Comparison of ENCODE assay signal across 1 cellular context in the genomic region with DNA sequence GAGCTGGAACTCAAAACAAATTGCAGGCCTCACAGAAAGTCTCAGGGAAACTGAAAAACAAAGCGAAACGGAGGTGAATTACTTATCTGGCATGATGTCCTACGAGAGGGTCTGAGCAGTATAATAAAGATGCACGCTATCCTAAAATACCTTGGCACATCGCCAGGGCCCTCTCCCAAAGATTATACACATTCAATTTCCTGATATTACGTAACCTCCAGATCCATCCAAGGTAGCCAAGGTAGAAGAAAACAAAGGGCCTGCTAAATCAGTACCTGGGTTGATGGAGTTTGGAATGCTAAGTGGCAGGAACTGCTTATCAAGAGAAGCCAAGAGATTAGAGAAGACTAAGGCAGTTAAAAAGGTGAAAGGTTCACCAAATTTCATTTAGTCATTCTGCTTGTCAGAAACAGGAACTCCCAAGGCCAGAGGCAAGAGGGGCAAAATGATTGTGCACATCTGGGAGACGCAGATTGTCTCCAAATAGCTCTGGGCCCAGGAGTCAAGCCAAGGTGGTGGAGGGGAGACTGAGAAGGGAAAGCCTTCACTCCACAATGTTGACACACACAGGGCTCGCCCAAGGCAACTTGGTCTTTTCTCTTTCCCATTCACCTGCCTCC.
TF ChIP-seq lines count a peak whose summit lies in the region.

No MANE protein-coding gene starts in this region.

TF ChIP-seq in K562, 482 proteins besides CTCF, POLR2A, EP300 and RAD21 (continued from another document):
- TF ChIP-seq ZNF41 (CRISPR knock-in tag; conservative IDR thresholded peaks at IDR 0.05) (no peak), ZNF121 (CRISPR knock-in tag; conservative IDR thresholded peaks at IDR 0.05) (no peak), RBM14 (IDR thresholded peaks at IDR 0.05; ENCODE audit: borderline replicate concordance, insufficient read depth, low read depth, low read length) (no peak), TEAD4 (IDR thresholded peaks at IDR 0.05; ENCODE audit: low read length) (peak; percentile 94), TEAD4 (CRISPR knock-in tag; IDR thresholded peaks at IDR 0.05; ENCODE audit: borderline replicate concordance) (no peak), ZNF23 (CRISPR knock-in tag; IDR thresholded peaks at IDR 0.05) (no peak), MTA2 (IDR thresholded peaks at IDR 0.05; ENCODE audit: low read depth) (peak; percentile 67), KDM1A (IDR thresholded peaks at IDR 0.05) (peak; percentile 95 to 96), RCOR1 (IDR thresholded peaks at IDR 0.05; ENCODE audit: borderline replicate concordance in 1 of 2, low read depth in 2 of 2, low read length in 2 of 2) (peak; percentile 58 to 89; a peak in 3 of 4 replicates), ZNF316 (IDR thresholded peaks at IDR 0.05) (peak; percentile 39; the same call in 1 of the 2 replicates), ZNF444 (CRISPR knock-in tag; IDR thresholded peaks at IDR 0.05) (no peak), ZBTB1 (CRISPR knock-in tag; IDR thresholded peaks at IDR 0.05; ENCODE audit: borderline replicate concordance, low read depth) (no peak), SPI1 (IDR thresholded peaks at IDR 0.05; ENCODE audit: borderline replicate concordance, low read depth, low read length) (peak; percentile 97), CBFA2T3 (IDR thresholded peaks at IDR 0.05) (peak; percentile 91), NUFIP1 (IDR thresholded peaks at IDR 0.05; ENCODE audit: partially characterized antibody) (no peak), CREM (IDR thresholded peaks at IDR 0.05; ENCODE audit: low read depth) (peak; percentile 69; the same call in 1 of the 2 replicates), GATA2 (CRISPR knock-in tag; IDR thresholded peaks at IDR 0.05) (0 out of 2 replicates have a peak, but pooled peaks have one; percentile 25), ZNF589 (CRISPR knock-in tag; IDR thresholded peaks at IDR 0.05; ENCODE audit: low read depth) (no peak), BCOR (IDR thresholded peaks at IDR 0.05) (no peak), BMI1 (IDR thresholded peaks at IDR 0.05; ENCODE audit: low read length) (no peak), GATAD2B (IDR thresholded peaks at IDR 0.05; ENCODE audit: borderline replicate concordance) (no peak), ZNF133 (CRISPR knock-in tag; IDR thresholded peaks at IDR 0.05) (no peak), RNF2 (IDR thresholded peaks at IDR 0.05) (peak; percentile 82), MEF2D (tag; conservative IDR thresholded peaks at IDR 0.05; ENCODE audit: low read depth) (peak; percentile 80), SMAD3 (CRISPR knock-in tag; conservative IDR thresholded peaks at IDR 0.05) (no peak), POLR2AphosphoS5 (IDR thresholded peaks at IDR 0.05; ENCODE audit: control insufficient read depth, insufficient read depth, low read depth, low read length) (peak; percentile 74)
- TF ChIP-seq, protein P1, sequence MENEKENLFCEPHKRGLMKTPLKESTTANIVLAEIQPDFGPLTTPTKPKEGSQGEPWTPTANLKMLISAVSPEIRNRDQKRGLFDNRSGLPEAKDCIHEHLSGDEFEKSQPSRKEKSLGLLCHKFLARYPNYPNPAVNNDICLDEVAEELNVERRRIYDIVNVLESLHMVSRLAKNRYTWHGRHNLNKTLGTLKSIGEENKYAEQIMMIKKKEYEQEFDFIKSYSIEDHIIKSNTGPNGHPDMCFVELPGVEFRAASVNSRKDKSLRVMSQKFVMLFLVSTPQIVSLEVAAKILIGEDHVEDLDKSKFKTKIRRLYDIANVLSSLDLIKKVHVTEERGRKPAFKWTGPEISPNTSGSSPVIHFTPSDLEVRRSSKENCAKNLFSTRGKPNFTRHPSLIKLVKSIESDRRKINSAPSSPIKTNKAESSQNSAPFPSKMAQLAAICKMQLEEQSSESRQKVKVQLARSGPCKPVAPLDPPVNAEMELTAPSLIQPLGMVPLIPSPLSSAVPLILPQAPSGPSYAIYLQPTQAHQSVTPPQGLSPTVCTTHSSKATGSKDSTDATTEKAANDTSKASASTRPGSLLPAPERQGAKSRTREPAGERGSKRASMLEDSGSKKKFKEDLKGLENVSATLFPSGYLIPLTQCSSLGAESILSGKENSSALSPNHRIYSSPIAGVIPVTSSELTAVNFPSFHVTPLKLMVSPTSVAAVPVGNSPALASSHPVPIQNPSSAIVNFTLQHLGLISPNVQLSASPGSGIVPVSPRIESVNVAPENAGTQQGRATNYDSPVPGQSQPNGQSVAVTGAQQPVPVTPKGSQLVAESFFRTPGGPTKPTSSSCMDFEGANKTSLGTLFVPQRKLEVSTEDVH (IDR thresholded peaks at IDR 0.05; ENCODE audit: low read depth, partially characterized antibody) = no peak
- TF ChIP-seq, protein P2, sequence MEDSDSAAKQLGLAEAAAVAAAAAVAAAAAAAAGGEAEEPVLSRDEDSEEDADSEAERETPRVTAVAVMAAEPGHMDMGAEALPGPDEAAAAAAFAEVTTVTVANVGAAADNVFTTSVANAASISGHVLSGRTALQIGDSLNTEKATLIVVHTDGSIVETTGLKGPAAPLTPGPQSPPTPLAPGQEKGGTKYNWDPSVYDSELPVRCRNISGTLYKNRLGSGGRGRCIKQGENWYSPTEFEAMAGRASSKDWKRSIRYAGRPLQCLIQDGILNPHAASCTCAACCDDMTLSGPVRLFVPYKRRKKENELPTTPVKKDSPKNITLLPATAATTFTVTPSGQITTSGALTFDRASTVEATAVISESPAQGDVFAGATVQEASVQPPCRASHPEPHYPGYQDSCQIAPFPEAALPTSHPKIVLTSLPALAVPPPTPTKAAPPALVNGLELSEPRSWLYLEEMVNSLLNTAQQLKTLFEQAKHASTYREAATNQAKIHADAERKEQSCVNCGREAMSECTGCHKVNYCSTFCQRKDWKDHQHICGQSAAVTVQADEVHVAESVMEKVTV (CRISPR knock-in tag; IDR thresholded peaks at IDR 0.05) = no peak
- TF ChIP-seq, protein P3, sequence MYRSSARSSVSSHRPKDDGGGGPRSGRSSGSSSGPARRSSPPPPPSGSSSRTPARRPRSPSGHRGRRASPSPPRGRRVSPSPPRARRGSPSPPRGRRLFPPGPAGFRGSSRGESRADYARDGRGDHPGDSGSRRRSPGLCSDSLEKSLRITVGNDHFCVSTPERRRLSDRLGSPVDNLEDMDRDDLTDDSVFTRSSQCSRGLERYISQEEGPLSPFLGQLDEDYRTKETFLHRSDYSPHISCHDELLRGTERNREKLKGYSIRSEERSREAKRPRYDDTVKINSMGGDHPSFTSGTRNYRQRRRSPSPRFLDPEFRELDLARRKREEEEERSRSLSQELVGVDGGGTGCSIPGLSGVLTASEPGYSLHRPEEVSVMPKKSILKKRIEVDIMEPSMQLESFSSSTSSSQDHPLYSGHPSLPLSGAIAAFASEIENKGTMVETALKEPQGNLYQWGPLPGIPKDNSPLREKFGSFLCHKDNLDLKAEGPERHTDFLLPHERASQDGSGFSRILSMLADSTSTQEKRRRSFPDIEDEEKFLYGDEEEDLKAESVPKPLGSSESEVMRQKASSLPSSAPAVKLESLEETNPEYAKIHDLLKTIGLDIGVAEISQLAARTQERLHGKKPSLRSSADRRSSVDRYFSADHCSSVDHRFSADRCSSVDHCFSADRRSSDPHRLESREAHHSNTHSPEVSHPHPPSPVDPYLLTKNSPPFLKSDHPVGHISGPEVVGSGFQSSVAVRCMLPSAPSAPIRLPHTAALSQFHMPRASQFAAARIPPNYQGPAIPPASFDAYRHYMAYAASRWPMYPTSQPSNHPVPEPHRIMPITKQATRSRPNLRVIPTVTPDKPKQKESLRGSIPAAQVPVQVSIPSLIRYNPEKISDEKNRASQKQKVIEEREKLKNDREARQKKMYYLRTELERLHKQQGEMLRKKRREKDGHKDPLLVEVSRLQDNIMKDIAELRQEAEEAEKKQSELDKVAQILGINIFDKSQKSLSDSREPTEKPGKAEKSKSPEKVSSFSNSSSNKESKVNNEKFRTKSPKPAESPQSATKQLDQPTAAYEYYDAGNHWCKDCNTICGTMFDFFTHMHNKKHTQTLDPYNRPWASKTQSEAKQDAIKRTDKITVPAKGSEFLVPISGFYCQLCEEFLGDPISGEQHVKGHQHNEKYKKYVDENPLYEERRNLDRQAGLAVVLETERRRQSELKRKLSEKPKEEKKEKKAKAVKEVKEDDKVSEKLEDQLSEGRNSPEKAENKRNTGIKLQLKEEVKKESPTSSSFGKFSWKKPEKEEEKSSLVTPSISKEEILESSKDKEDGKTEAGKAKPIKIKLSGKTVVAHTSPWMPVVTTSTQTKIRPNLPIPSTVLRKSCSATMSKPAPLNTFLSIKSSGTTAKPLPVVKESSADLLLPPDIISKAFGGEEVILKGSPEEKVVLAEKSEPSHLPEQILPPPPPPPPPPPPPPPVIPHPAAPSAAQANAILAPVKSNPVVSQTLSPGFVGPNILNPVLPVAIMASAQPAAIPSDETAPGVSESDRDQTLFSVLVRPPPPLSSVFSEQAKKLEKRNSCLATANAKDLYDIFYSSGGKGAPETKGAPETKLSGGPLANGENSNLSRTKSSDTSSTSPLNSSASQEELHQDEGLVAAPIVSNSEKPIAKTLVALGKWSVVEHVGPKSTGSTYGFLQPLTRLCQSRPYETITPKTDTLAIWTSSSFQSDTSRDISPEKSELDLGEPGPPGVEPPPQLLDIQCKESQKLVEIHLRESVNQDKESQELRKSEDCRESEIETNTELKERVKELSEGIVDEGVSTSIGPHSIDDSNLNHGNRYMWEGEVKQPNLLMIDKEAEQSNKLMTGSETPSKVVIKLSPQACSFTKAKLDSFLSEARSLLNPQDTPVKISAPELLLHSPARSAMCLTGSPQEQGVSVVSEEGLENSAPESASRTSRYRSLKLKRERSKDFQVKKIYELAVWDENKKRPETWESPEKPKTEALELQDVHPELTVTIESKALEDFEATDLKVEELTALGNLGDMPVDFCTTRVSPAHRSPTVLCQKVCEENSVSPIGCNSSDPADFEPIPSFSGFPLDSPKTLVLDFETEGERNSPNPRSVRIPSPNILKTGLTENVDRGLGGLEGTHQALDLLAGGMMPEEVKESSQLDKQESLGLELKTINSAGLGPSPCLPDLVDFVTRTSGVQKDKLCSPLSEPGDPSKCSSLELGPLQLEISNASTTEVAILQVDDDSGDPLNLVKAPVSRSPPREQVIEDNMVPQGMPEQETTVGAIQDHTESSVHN (IDR thresholded peaks at IDR 0.05; ENCODE audit: borderline replicate concordance in 1 of 2, low read depth in 1 of 2) = no peak
- TF ChIP-seq, protein P4, sequence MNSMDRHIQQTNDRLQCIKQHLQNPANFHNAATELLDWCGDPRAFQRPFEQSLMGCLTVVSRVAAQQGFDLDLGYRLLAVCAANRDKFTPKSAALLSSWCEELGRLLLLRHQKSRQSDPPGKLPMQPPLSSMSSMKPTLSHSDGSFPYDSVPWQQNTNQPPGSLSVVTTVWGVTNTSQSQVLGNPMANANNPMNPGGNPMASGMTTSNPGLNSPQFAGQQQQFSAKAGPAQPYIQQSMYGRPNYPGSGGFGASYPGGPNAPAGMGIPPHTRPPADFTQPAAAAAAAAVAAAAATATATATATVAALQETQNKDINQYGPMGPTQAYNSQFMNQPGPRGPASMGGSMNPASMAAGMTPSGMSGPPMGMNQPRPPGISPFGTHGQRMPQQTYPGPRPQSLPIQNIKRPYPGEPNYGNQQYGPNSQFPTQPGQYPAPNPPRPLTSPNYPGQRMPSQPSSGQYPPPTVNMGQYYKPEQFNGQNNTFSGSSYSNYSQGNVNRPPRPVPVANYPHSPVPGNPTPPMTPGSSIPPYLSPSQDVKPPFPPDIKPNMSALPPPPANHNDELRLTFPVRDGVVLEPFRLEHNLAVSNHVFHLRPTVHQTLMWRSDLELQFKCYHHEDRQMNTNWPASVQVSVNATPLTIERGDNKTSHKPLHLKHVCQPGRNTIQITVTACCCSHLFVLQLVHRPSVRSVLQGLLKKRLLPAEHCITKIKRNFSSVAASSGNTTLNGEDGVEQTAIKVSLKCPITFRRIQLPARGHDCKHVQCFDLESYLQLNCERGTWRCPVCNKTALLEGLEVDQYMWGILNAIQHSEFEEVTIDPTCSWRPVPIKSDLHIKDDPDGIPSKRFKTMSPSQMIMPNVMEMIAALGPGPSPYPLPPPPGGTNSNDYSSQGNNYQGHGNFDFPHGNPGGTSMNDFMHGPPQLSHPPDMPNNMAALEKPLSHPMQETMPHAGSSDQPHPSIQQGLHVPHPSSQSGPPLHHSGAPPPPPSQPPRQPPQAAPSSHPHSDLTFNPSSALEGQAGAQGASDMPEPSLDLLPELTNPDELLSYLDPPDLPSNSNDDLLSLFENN (IDR thresholded peaks at IDR 0.05; ENCODE audit: low read depth in 2 of 2, low read length in 2 of 2) = peak in 1 of 2 experiments; percentile 74; a peak in 2 of 4 replicates
- TF ChIP-seq, protein P5, sequence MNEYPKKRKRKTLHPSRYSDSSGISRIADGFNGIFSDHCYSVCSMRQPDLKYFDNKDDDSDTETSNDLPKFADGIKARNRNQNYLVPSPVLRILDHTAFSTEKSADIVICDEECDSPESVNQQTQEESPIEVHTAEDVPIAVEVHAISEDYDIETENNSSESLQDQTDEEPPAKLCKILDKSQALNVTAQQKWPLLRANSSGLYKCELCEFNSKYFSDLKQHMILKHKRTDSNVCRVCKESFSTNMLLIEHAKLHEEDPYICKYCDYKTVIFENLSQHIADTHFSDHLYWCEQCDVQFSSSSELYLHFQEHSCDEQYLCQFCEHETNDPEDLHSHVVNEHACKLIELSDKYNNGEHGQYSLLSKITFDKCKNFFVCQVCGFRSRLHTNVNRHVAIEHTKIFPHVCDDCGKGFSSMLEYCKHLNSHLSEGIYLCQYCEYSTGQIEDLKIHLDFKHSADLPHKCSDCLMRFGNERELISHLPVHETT (CRISPR knock-in tag; conservative IDR thresholded peaks at IDR 0.05 in 1 of 2, IDR thresholded peaks at IDR 0.05 in 1 of 2) = peak in 1 of 2 experiments; percentile 67; a peak in 1 of 4 replicates
